Comparison of ENCODE assay signal across 27 cellular contexts in genomic region chr10:103622286-103622685, GRCh38.
DNase-seq lines count a peak whose midpoint lies in the region; ATAC-seq, FAIRE-seq and TF ChIP-seq lines count a peak whose summit lies in the region.
"Had no signal": no experiment of that assay in that cellular context is flagged by ENCODE, and none has a peak within 500 bp of the region (broad histone marks: within the 10 kb centered on the region; RNA-seq: fewer than 3 reads in every experiment).

No MANE protein-coding gene starts in this region.

- FAIRE-seq in HepG2 (lab: Jason Lieb, UNC): no peak
- FAIRE-seq: G401.6, pancreas had no signal

- peaks cover 3% of the 10 kb centered on the region for H3K36me3 Mint-ChIP-seq in activated naive CD4-positive, alpha-beta T cell treated with anti-CD3 and anti-CD28 coated beads, Interleukin-2, amount 10 ng/mL, durations not matched to agents 7 days and 5 days

- H2AFZ ChIP-seq in HepG2 (ENCODE audit: low read length): no peak overlapping the region
- H2AFZ ChIP-seq: hepatocyte had no signal

- TF ChIP-seq POLR2A in HepG2 (IDR thresholded peaks at IDR 0.05; ENCODE audit: insufficient read depth in 1 of 2, low read depth in 2 of 2, low read length in 2 of 2) (no peak), right lobe of liver (IDR thresholded peaks at IDR 0.05) (no peak), esophagus squamous epithelium (IDR thresholded peaks at IDR 0.05) (no peak), stomach (IDR thresholded peaks at IDR 0.05) (no peak)

- no TSS peak for BruUV-seq in HepG2 (replicated peaks; lab: Mats Ljungman, UMichigan)

- no peak overlapping the region for H3K9ac ChIP-seq in HepG2 (ENCODE audit: insufficient read depth, low read depth, low read length)

- no peak overlapping the region for H3K4me3 ChIP-seq in HepG2 (replicated peaks in 1 of 3; ENCODE audit: insufficient read depth in 1 of 3, low read depth in 2 of 3, low read length in 3 of 3)
- H3K4me3 ChIP-seq in right lobe of liver: no peak overlapping the region
- H3K4me3 ChIP-seq in esophagus squamous epithelium: no peak overlapping the region
- no peak overlapping the region for H3K4me3 ChIP-seq in stomach
- H3K4me3 ChIP-seq: hepatocyte, pancreas, thyroid gland had no signal

- DNase-seq in HepG2 (ENCODE audit: low spot score) (no peak), right lobe of liver (no peak), esophagus squamous epithelium (lab: John Stamatoyannopoulos, UW) (no peak), stomach (no peak), GM03348 (ENCODE audit: low spot score) (no peak)
- DNase-seq in activated naive CD4-positive, alpha-beta T cell treated with anti-CD3 and anti-CD28 coated beads, Interleukin-2, amount 10 ng/mL, durations not matched to agents 7 days and 5 days: no peak
- DNase-seq in stimulated activated CD8-positive, alpha-beta memory T cell treated with anti-CD3 and anti-CD28 coated beads, Interleukin-4, amount 100 ng/mL, for 48 hours: no peak
- no peak for DNase-seq in stimulated activated CD4-positive, alpha-beta T cell treated with anti-CD3 and anti-CD28 coated beads, Interleukin-2, amount 100 ng/mL, for 24 hours
- DNase-seq: activated CD4-positive, alpha-beta T cell treated with anti-CD3 and anti-CD28 coated beads, Interleukin-2, amount 10 ng/mL, durations not matched to agents 7 days and 5 days; activated naive CD4-positive, alpha-beta T cell treated with anti-CD3 and anti-CD28 coated beads for 36 hours; activated T-cell treated with anti-CD3 and anti-CD28 coated beads, Interleukin-2, amount 50 U/mL, for 72 hours; BE2C; DMS53; foreskin keratinocyte; left colon; midbrain; NCI-H2029 treated with DMSO at 0.1 percent for 48 hours; NCI-H226; NCI-H748 treated with DMSO at 0.1 percent for 48 hours; thyroid gland had no signal

- H3K9me3 ChIP-seq in HepG2 (ENCODE audit: low read length): no peaks in the 10 kb centered on the region
- no peaks in the 10 kb centered on the region for H3K9me3 ChIP-seq in right lobe of liver
- H3K9me3 ChIP-seq in esophagus squamous epithelium: no peaks in the 10 kb centered on the region
- H3K9me3 ChIP-seq in stomach: no peaks in the 10 kb centered on the region
- H3K9me3 ChIP-seq: BE2C, pancreas, thyroid gland had no signal

- H3K4me1 Mint-ChIP-seq in activated naive CD4-positive, alpha-beta T cell treated with anti-CD3 and anti-CD28 coated beads, Interleukin-2, amount 10 ng/mL, durations not matched to agents 7 days and 5 days: no peaks in the 10 kb centered on the region
- H3K4me1 Mint-ChIP-seq: activated CD4-positive, alpha-beta T cell treated with anti-CD3 and anti-CD28 coated beads, Interleukin-2, amount 10 ng/mL, durations not matched to agents 7 days and 5 days had no signal

- H3K36me3 ChIP-seq in HepG2 (replicated peaks in 1 of 2; ENCODE audit: control insufficient read depth in 1 of 2, insufficient read depth in 2 of 2, low read length in 2 of 2) (peaks cover 60 to 94% of the 10 kb centered on the region in 2 experiments), right lobe of liver (peaks cover 0 to 6% (median 2%) of the 10 kb centered on the region in 4 donors), esophagus squamous epithelium (peaks cover 20 to 100% (median 48%) of the 10 kb centered on the region in 3 donors), stomach (peaks cover 18 to 91% (median 82%) of the 10 kb centered on the region in 4 donors)
- H3K36me3 ChIP-seq: pancreas had no signal

- H3K4me2 ChIP-seq in HepG2 (ENCODE audit: low read depth, low read length): no peak overlapping the region
- H3K4me2 ChIP-seq: hepatocyte had no signal

- ATAC-seq in HepG2 (no peak), right lobe of liver (no peak)
- ATAC-seq: activated T-cell treated with anti-CD3 and anti-CD28 coated beads, Interleukin-2, amount 50 U/mL, for 72 hours; foreskin keratinocyte; left colon; pancreas; SK-N-SH treated with all-trans-retinoic acid at 6 μM for 48 hours had no signal

- no peak for TF ChIP-seq RAD21 in HepG2 (CRISPR knock-in tag; IDR thresholded peaks at IDR 0.05)

- no peak overlapping the region for H3K27ac Mint-ChIP-seq in activated naive CD4-positive, alpha-beta T cell treated with anti-CD3 and anti-CD28 coated beads, Interleukin-2, amount 10 ng/mL, durations not matched to agents 7 days and 5 days
- H3K27ac Mint-ChIP-seq: activated CD4-positive, alpha-beta T cell treated with anti-CD3 and anti-CD28 coated beads, Interleukin-2, amount 10 ng/mL, durations not matched to agents 7 days and 5 days; activated naive CD4-positive, alpha-beta T cell treated with anti-CD3 and anti-CD28 coated beads for 36 hours; activated T-cell treated with anti-CD3 and anti-CD28 coated beads, Interleukin-2, amount 50 U/mL, for 72 hours; IgD-negative memory B cell had no signal

- H3K4me1 ChIP-seq in HepG2 (ENCODE audit: insufficient read depth, low read length): no peaks in the 10 kb centered on the region
- H3K4me1 ChIP-seq in right lobe of liver: peaks cover 0 to 39% (median 17%) of the 10 kb centered on the region in 4 donors
- peaks cover 14 to 78% (median 45%) of the 10 kb centered on the region in 3 donors for H3K4me1 ChIP-seq in esophagus squamous epithelium
- H3K4me1 ChIP-seq in stomach: peaks cover 25 to 57% (median 46%) of the 10 kb centered on the region in 4 donors
- H3K4me1 ChIP-seq: foreskin keratinocyte had no signal

- H3K27me3 Mint-ChIP-seq in activated naive CD4-positive, alpha-beta T cell treated with anti-CD3 and anti-CD28 coated beads, Interleukin-2, amount 10 ng/mL, durations not matched to agents 7 days and 5 days: no peaks in the 10 kb centered on the region
- H3K27me3 Mint-ChIP-seq: activated CD4-positive, alpha-beta T cell treated with anti-CD3 and anti-CD28 coated beads, Interleukin-2, amount 10 ng/mL, durations not matched to agents 7 days and 5 days; IgD-negative memory B cell had no signal

- TF ChIP-seq CTCF in HepG2 (CRISPR knock-in tag; IDR thresholded peaks at IDR 0.05) (no peak), right lobe of liver (IDR thresholded peaks at IDR 0.05) (no peak), esophagus squamous epithelium (IDR thresholded peaks at IDR 0.05) (no peak), stomach (IDR thresholded peaks at IDR 0.05) (no peak)

- no peaks in the 10 kb centered on the region for H3K79me2 ChIP-seq in HepG2 (ENCODE audit: insufficient read depth, low read length)
- H3K79me2 ChIP-seq: hepatocyte had no signal

- no peaks in the 10 kb centered on the region for H3K9me3 Mint-ChIP-seq in activated naive CD4-positive, alpha-beta T cell treated with anti-CD3 and anti-CD28 coated beads, Interleukin-2, amount 10 ng/mL, durations not matched to agents 7 days and 5 days
- H3K9me3 Mint-ChIP-seq: activated CD4-positive, alpha-beta T cell treated with anti-CD3 and anti-CD28 coated beads, Interleukin-2, amount 10 ng/mL, durations not matched to agents 7 days and 5 days; activated naive CD4-positive, alpha-beta T cell treated with anti-CD3 and anti-CD28 coated beads for 36 hours; activated T-cell treated with anti-CD3 and anti-CD28 coated beads, Interleukin-2, amount 50 U/mL, for 72 hours; IgD-negative memory B cell; nephron had no signal

- WGBS in HepG2 (ENCODE audit: low lambda C conversion rate): 95% methylated on average over 18 of the region's 18 CpGs
- WGBS in right lobe of liver (ENCODE audit: insufficient coverage, low coverage, low lambda C conversion rate, missing lambda C conversion rate): 94% methylated on average over 12 of the region's 18 CpGs
- 87 to 95% methylated on average over 16 to 18 of the region's 18 CpGs for WGBS in esophagus squamous epithelium, 2 donors
- 91 to 98% (median 95%) methylated on average over 17 to 18 of the region's 18 CpGs for WGBS in stomach, 5 donors

- H4K20me1 ChIP-seq in HepG2 (ENCODE audit: insufficient read depth, low read length): peaks cover 2% of the 10 kb centered on the region; the same call in 1 of the 2 replicates

- in situ Hi-C loops in HepG2 (cut with HindIII; ENCODE audit: extremely low pct_ligation_motif_present, low pct_unique_long_range_greater_than_20kb): no loop called here

- intact Hi-C loops in HepG2 (cut with micrococcal nuclease; ENCODE audit: unreplicated experiment): no loop called here
- intact Hi-C loops in right lobe of liver (cut with DNase I): no loop called here
- intact Hi-C loops in esophagus squamous epithelium (cut with DNase I): no loop called here
- intact Hi-C loops in stomach (cut with DNase I; ENCODE audit: low total_unique reads): no loop called here

- TF ChIP-seq EP300 in HepG2 (IDR thresholded peaks at IDR 0.05; ENCODE audit: low read depth in 2 of 2, low read length in 2 of 2) (no peak), HepG2 (CRISPR knock-in tag; IDR thresholded peaks at IDR 0.05; ENCODE audit: borderline replicate concordance) (no peak), stomach (IDR thresholded peaks at IDR 0.05) (no peak)

- H3K4me3 Mint-ChIP-seq in activated naive CD4-positive, alpha-beta T cell treated with anti-CD3 and anti-CD28 coated beads, Interleukin-2, amount 10 ng/mL, durations not matched to agents 7 days and 5 days: no peak overlapping the region
- H3K4me3 Mint-ChIP-seq: activated CD4-positive, alpha-beta T cell treated with anti-CD3 and anti-CD28 coated beads, Interleukin-2, amount 10 ng/mL, durations not matched to agents 7 days and 5 days; activated naive CD4-positive, alpha-beta T cell treated with anti-CD3 and anti-CD28 coated beads for 36 hours; activated T-cell treated with anti-CD3 and anti-CD28 coated beads, Interleukin-2, amount 50 U/mL, for 72 hours; IgD-negative memory B cell; nephron had no signal

- CTCF ChIA-PET in HepG2 (lab: Yijun Ruan, JAX; ENCODE audit: low intra/inter-chr PET ratio, low total read pairs): no interaction called here
- CTCF ChIA-PET in activated naive CD4-positive, alpha-beta T cell treated with anti-CD3 and anti-CD28 coated beads, Interleukin-2, amount 10 ng/mL, durations not matched to agents 7 days and 5 days (lab: Charles Lee): no interaction called here

- H3K27me3 ChIP-seq in HepG2 (ENCODE audit: control insufficient read depth in 1 of 2, insufficient read depth in 2 of 2, low read length in 2 of 2): no peaks in the 10 kb centered on the region
- no peaks in the 10 kb centered on the region for H3K27me3 ChIP-seq in right lobe of liver
- H3K27me3 ChIP-seq in esophagus squamous epithelium: no peaks in the 10 kb centered on the region
- H3K27me3 ChIP-seq in stomach: no peaks in the 10 kb centered on the region
- H3K27me3 ChIP-seq: BE2C, foreskin keratinocyte, hepatocyte, pancreas, thyroid gland had no signal

- H3K27ac ChIP-seq in HepG2 (ENCODE audit: extremely low read length, insufficient read depth, low read length): no peak overlapping the region
- H3K27ac ChIP-seq in right lobe of liver: no peak overlapping the region
- peak overlapping the region in 3 of 4 donors; percentile 68 to 75 (median 72) for H3K27ac ChIP-seq in esophagus squamous epithelium
- H3K27ac ChIP-seq in stomach: peak overlapping the region in 4 of 5 donors; percentile 23 to 69 (median 56)
- H3K27ac ChIP-seq: foreskin keratinocyte, hepatocyte, pancreas, thyroid gland, VCaP had no signal

- POLR2A ChIA-PET in HepG2 (lab: Yijun Ruan, JAX): no interaction called here

TF ChIP-seq in HepG2, 621 proteins besides CTCF, POLR2A, EP300 and RAD21:
- TF ChIP-seq AGO2 (optimal IDR thresholded peaks at IDR 0.05; ENCODE audit: low read depth, low read length): peak; percentile 22
- no peak for TF ChIP-seq SMC3 (IDR thresholded peaks at IDR 0.05; ENCODE audit: low read length)
TF ChIP-seq in HepG2: peak in this region for 1.

Comparison
In these comparisons a context has a peak if more than half of its experiments do, and no peak if none do; other contexts are left out.
1. H3K27ac ChIP-seq: peak in esophagus squamous epithelium (3 of 4) and stomach (4 of 5); none in HepG2 (single experiment) and right lobe of liver (0 of 3).